8 cellular contexts compared by ENCODE assay signal in genomic region chr15:67884514-67885225, GRCh38. TPM values are rescaled to one million over a fixed set of nuclear protein-coding genes. Genes with fewer than 3 reads are reported as not detected.
DNase-seq lines count a peak whose midpoint lies in the region; TF ChIP-seq lines count a peak whose summit lies in the region.

No MANE protein-coding gene starts in this region.

- peak; percentile 58 for DNase-seq in ACHN
- peak; percentile 44 for DNase-seq in HCEC 1CT
- DNase-seq in RPMI8226 = peak; percentile 73
- peak; percentile 25 for DNase-seq in activated gamma-delta T cell treated with Interleukin-2 at 50 U/mL for 16 hours
- DNase-seq in foreskin melanocyte = peak; percentile 44
- DNase-seq in neural crest cell (ENCODE audit: low read depth, low spot score) = peak; percentile 58
- peak; percentile 89 for DNase-seq in stomach
- DNase-seq in NCI-H2081 (lab: John Stamatoyannopoulos, UW) = no peak

- H3K4me3 ChIP-seq in stomach = peak overlapping the region; percentile 46 to 65 (median 51)

- H3K27ac ChIP-seq in stomach = peak overlapping the region; percentile 74 to 88 (median 86)

- no peaks in the 10 kb centered on the region for H3K9me3 ChIP-seq in stomach

- H3K4me1 ChIP-seq in stomach = peaks cover 7 to 47% (median 27%) of the 10 kb centered on the region in 4 donors

- H3K9me3 Mint-ChIP-seq in neural crest cell = no peaks in the 10 kb centered on the region

- TF ChIP-seq CTCF in neural crest cell (conservative IDR thresholded peaks at IDR 0.05) (no peak), stomach (IDR thresholded peaks at IDR 0.05) (no peak)

- intact Hi-C loops in stomach (cut with DNase I; ENCODE audit: low total_unique reads) = no loop called here

- no peaks in the 10 kb centered on the region for H3K36me3 ChIP-seq in stomach

- no peak for TF ChIP-seq EP300 in stomach (IDR thresholded peaks at IDR 0.05)

- no peaks in the 10 kb centered on the region for H3K27me3 Mint-ChIP-seq in neural crest cell (ENCODE audit: low read depth)

- H3K36me3 Mint-ChIP-seq in neural crest cell (ENCODE audit: low read depth) = no peaks in the 10 kb centered on the region

- in situ Hi-C loops in ACHN (cut with HindIII; ENCODE audit: low pct_ligation_motif_present, low pct_unique_long_range_greater_than_20kb, low sequenced_read_pairs) = no loop called here

- no peak for TF ChIP-seq POLR2A in stomach (IDR thresholded peaks at IDR 0.05)

- peaks cover 28% of the 10 kb centered on the region for H3K4me1 Mint-ChIP-seq in neural crest cell

- H3K27me3 ChIP-seq in stomach = no peaks in the 10 kb centered on the region

- no peak overlapping the region for H3K27ac Mint-ChIP-seq in neural crest cell (ENCODE audit: unreplicated experiment)

- H3K4me3 Mint-ChIP-seq in neural crest cell = peak overlapping the region; percentile 10

- 0 to 2% (median 1%) methylated on average over 15 to 48 of the region's 48 CpGs for WGBS in stomach, 5 donors

RNA-seq across cellular contexts. Expression of gene RNU6-1, which starts 44.8 kb away (rescaled TPM):
- total RNA-seq in neural crest cell = not detected in 2 replicates
- not detected for total RNA-seq in stomach
- not detected for polyA plus RNA-seq in stomach

RNA-seq across cellular contexts. Expression of gene SKOR1, which starts 59.4 kb away (rescaled TPM):
- total RNA-seq in neural crest cell (0.36 and 0.49 TPM in 2 replicates), stomach (1 to 10 TPM in 2 of 5 donors, under 1 TPM in 2, not detected in 1; 0.14 to 5.8 (median 2.9) TPM)
- under 1 TPM in 2 of 3 donors, not detected in 1; 0.20 to 0.46 TPM for polyA plus RNA-seq in stomach

Comparison
In these comparisons a context has a peak if more than half of its experiments do, and no peak if none do; other contexts are left out.
1. DNase-seq: peak in ACHN (single experiment), HCEC 1CT (single experiment), RPMI8226 (single experiment), activated gamma-delta T cell treated with Interleukin-2 at 50 U/mL for 16 hours (single experiment), foreskin melanocyte (single experiment), neural crest cell (single experiment) and stomach (single experiment); none in NCI-H2081 (0 of 2).